In the genomic region with DNA sequence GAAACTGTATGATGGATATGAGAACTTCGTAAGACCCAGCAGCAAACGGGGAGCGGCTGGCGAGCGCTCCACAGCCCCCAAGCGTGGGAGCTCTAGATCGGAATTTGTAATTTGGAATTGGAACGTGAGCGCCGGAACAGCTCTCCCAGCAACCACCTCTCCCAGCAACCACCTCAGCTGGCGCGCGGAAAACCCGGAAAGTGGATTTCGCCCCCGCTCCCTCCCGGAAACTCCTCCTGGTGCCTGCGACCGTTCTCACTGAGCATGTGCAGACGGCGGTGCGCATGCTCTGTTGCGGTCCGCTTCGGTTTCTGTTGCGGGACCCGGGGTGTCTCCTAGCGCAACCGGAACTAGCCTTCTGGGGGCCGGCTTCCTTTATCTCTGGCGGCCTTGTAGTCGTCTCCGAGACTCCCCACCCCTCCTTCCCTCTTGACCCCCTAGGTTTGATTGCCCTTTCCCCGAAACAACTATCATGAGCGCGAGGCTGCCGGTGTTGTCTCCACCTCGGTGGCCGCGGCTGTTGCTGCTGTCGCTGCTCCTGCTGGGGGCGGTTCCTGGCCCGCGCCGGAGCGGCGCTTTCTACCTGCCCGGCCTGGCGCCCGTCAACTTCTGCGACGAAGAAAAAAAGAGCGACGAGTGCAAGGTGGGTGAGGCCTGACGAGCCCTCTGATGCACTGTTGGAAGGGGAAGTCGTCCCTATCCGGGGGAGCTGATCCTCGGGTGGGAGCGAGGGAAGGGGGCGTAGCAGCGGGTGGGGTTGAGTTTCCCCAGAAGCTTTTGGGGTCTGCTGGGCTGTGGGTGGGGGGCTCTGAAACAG, we compare ENCODE assay signal across 8 cellular contexts. TPM values are rescaled to one million over a fixed set of nuclear protein-coding genes. Genes with fewer than 3 reads are reported as not detected.
A peak's percentile ranks its signal among the peaks of the same experiment; 100 is the strongest.
DNase-seq lines count a peak whose midpoint lies in the region; ATAC-seq and TF ChIP-seq lines count a peak whose summit lies in the region.

A gene with protein sequence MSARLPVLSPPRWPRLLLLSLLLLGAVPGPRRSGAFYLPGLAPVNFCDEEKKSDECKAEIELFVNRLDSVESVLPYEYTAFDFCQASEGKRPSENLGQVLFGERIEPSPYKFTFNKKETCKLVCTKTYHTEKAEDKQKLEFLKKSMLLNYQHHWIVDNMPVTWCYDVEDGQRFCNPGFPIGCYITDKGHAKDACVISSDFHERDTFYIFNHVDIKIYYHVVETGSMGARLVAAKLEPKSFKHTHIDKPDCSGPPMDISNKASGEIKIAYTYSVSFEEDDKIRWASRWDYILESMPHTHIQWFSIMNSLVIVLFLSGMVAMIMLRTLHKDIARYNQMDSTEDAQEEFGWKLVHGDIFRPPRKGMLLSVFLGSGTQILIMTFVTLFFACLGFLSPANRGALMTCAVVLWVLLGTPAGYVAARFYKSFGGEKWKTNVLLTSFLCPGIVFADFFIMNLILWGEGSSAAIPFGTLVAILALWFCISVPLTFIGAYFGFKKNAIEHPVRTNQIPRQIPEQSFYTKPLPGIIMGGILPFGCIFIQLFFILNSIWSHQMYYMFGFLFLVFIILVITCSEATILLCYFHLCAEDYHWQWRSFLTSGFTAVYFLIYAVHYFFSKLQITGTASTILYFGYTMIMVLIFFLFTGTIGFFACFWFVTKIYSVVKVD (plus strand): TSS at position 338 of the 817 bp plus-strand sequence. CDS start 135 bp downstream, at position 473.

- H3K27me3 ChIP-seq in gastroesophageal sphincter, result no peaks in the 10 kb centered on the region

- H3K4me1 ChIP-seq in gastroesophageal sphincter, result peaks cover 2 to 69% (median 26%) of the 10 kb centered on the region in 3 donors

- peaks cover 5% of the 10 kb centered on the region for H3K9me3 Mint-ChIP-seq in activated naive CD4-positive, alpha-beta T cell treated with anti-CD3 and anti-CD28 coated beads, Interleukin-2, amount 10 ng/mL, durations not matched to agents 7 days and 5 days

- WGBS in gastroesophageal sphincter (ENCODE audit: low coverage in 1 of 2), 2 donors, result 0% methylated on average over 8 to 19 of the region's 61 CpGs

- TF ChIP-seq CTCF in HFF-Myc (IDR thresholded peaks at IDR 0.05; ENCODE audit: low read depth, low read length, missing control alignments) (no peak), NB4 (IDR thresholded peaks at IDR 0.05; ENCODE audit: low read depth, low read length) (no peak), gastroesophageal sphincter (IDR thresholded peaks at IDR 0.05) (no peak)

- H3K36me3 Mint-ChIP-seq in activated naive CD4-positive, alpha-beta T cell treated with anti-CD3 and anti-CD28 coated beads, Interleukin-2, amount 10 ng/mL, durations not matched to agents 7 days and 5 days, result peaks cover 29% of the 10 kb centered on the region

- H3K27me3 Mint-ChIP-seq in activated naive CD4-positive, alpha-beta T cell treated with anti-CD3 and anti-CD28 coated beads, Interleukin-2, amount 10 ng/mL, durations not matched to agents 7 days and 5 days, result peaks cover 5% of the 10 kb centered on the region

- H3K4me3 Mint-ChIP-seq in activated naive CD4-positive, alpha-beta T cell treated with anti-CD3 and anti-CD28 coated beads, Interleukin-2, amount 10 ng/mL, durations not matched to agents 7 days and 5 days, result peak within 1 kb of the TSS; percentile 93

- CTCF ChIA-PET in activated naive CD4-positive, alpha-beta T cell treated with anti-CD3 and anti-CD28 coated beads, Interleukin-2, amount 10 ng/mL, durations not matched to agents 7 days and 5 days (lab: Charles Lee), result interaction anchor here (0.7 to 6.5 kb wide), 6 partner anchors 12 to 1628 kb away, joined by 3 to 39 read pairs (median 4); no protein-coding TSS in a partner anchor

- no peaks in the 10 kb centered on the region for H3K9me3 ChIP-seq in SK-N-MC (ENCODE audit: low read depth, low read length)
- H3K9me3 ChIP-seq in gastroesophageal sphincter, result no peaks in the 10 kb centered on the region

- no peaks in the 10 kb centered on the region; the same call in 1 of the 2 replicates for H3K36me3 ChIP-seq in SK-N-MC (ENCODE audit: insufficient read depth, low read length)
- no peaks in the 10 kb centered on the region for H3K36me3 ChIP-seq in gastroesophageal sphincter

- TF ChIP-seq POLR2A in NB4 (IDR thresholded peaks at IDR 0.05; ENCODE audit: extremely low read depth, insufficient read length), result peak; percentile 67
- peak; percentile 20 to 47 for TF ChIP-seq POLR2A in gastroesophageal sphincter (IDR thresholded peaks at IDR 0.05)

- peak within 1 kb of the TSS; percentile 77 for H3K9ac ChIP-seq in SK-N-MC (ENCODE audit: insufficient read length)

- no peak for TF ChIP-seq EP300 in gastroesophageal sphincter (IDR thresholded peaks at IDR 0.05)

- DNase-seq in GM03348 (ENCODE audit: low spot score) (peak; percentile 98), HFF-Myc (ENCODE audit: extremely low read depth, low read depth) (peak; percentile 93), NB4 (ENCODE audit: low read depth) (peak; percentile 99), SK-N-MC (ENCODE audit: low read depth, low spot score) (peak; percentile 91), non-pigmented ciliary epithelial cell (ENCODE audit: low read depth) (peak; percentile 85), superior temporal gyrus (ENCODE audit: extremely low spot score) (peak; percentile 96)
- DNase-seq in activated naive CD4-positive, alpha-beta T cell treated with anti-CD3 and anti-CD28 coated beads, Interleukin-2, amount 10 ng/mL, durations not matched to agents 7 days and 5 days, result peak; percentile 98

- peak; percentile 88 for ATAC-seq in gastroesophageal sphincter

- H3K27ac ChIP-seq in SK-N-MC (0 out of 2 replicates have a peak within 1 kb of the TSS, but pooled peaks have one; percentile 27), gastroesophageal sphincter (peak within 1 kb of the TSS; percentile 44 to 90 (median 88))

- peaks cover 86% of the 10 kb centered on the region for H3K4me1 Mint-ChIP-seq in activated naive CD4-positive, alpha-beta T cell treated with anti-CD3 and anti-CD28 coated beads, Interleukin-2, amount 10 ng/mL, durations not matched to agents 7 days and 5 days

- H3K27ac Mint-ChIP-seq in activated naive CD4-positive, alpha-beta T cell treated with anti-CD3 and anti-CD28 coated beads, Interleukin-2, amount 10 ng/mL, durations not matched to agents 7 days and 5 days, result peak within 1 kb of the TSS; percentile 97

- H3K4me3 ChIP-seq in HFF-Myc (replicated peaks; ENCODE audit: low read depth, low read length) (peak within 1 kb of the TSS; percentile 83), NB4 (ENCODE audit: low read depth, low read length) (peak within 1 kb of the TSS; percentile 97), SK-N-MC (peak within 1 kb of the TSS; percentile 98), gastroesophageal sphincter (peak within 1 kb of the TSS; percentile 79 to 91)

RNA-seq across cellular contexts. Expression of the gene that starts here (rescaled TPM):
- total RNA-seq in gastroesophageal sphincter, result 100 to 1,000 TPM in 1 of 4 donors, 10 to 100 TPM in 3; 63.9 to 114 (median 71.7) TPM

Comparison
In these comparisons a context has a peak if more than half of its experiments do, and no peak if none do; other contexts are left out.
1. Peak in every context shown above with its lines: DNase-seq, ATAC-seq, H3K4me3 ChIP-seq and H3K27ac ChIP-seq.